In the genomic region with DNA sequence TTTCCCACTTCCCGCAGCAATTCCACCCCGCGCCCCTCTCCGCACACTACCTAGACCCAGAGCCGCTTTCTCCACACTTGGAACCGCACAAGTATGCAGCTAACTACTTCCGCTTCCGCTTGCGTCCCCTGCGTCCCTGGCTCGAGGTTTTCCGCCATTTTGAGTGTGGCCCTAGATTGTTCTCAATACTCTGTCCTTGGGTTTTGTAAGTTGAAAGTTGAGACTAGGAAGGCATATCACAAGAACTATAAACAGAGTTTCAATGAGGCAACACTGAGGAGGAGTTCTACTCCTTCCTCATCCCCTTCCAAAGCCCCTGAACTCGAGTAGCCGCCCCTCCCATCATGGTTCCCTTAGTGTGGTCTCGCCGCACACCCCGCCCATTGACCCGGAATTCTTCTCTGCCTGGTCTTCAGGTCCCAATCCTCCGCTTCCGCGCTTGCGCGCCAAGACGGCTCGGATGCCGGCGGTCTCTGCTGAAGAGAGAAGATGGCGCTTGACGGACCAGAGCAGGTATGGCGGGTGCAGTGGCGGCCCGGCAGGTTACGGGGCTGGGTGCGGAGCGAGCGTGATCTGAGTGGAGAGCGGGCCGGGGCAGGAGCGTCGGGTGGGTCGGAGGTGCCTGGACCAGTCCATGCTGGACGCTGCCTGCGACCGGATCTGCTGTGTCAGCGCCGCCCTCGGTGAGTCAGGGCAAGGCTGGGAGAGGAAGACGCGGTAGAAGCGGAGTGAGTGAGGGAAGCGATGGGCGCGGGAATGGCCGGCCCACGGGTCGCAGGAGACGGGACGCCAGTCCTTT, we compare ENCODE assay signal across 1 cellular context.
A peak's percentile ranks its signal among the peaks of the same experiment; 100 is the strongest.
TF ChIP-seq lines count a peak whose summit lies in the region.

TSS of gene FTSJ3 (minus strand) at position 662 of the 799 bp plus-strand sequence. CDS start 761 bp downstream, outside the sequence.
TSS of gene PSMC5 (plus strand) at position 430 of the 799 bp plus-strand sequence. CDS start at position 490, 60 bp downstream.

TF ChIP-seq in K562, 482 proteins besides CTCF, POLR2A, EP300 and RAD21 (continued from another document and continues in another):
- TF ChIP-seq ZNF592 (IDR thresholded peaks at IDR 0.05) (no peak), VEZF1 (CRISPR knock-in tag; IDR thresholded peaks at IDR 0.05) (peak; percentile 35; the same call in 1 of the 2 replicates), E2F3 (CRISPR knock-in tag; IDR thresholded peaks at IDR 0.05) (peak; percentile 77; the same call in 1 of the 2 replicates), RB1 (IDR thresholded peaks at IDR 0.05; ENCODE audit: low read depth) (peak; percentile 82; the same call in 1 of the 2 replicates), SRF (CRISPR knock-in tag; IDR thresholded peaks at IDR 0.05) (peak in 1 of 2 experiments; percentile 59; a peak in 1 of 4 replicates), NRF1 (conservative IDR thresholded peaks at IDR 0.05 in 1 of 2, IDR thresholded peaks at IDR 0.05 in 1 of 2) (peak; percentile 90 to 92), U2AF1 (optimal IDR thresholded peaks at IDR 0.05; ENCODE audit: low read depth, low read length) (no peak), E2F8 (IDR thresholded peaks at IDR 0.05; ENCODE audit: low read depth, partially characterized antibody) (peak; percentile 95), ZNF589 (CRISPR knock-in tag; IDR thresholded peaks at IDR 0.05; ENCODE audit: low read depth) (no peak), HCFC1 (IDR thresholded peaks at IDR 0.05; ENCODE audit: low read depth, low read length) (peak; percentile 93), MITF (IDR thresholded peaks at IDR 0.05) (no peak), BACH1 (tag; IDR thresholded peaks at IDR 0.05) (peak; percentile 70; the same call in 1 of the 2 replicates), KDM5B (IDR thresholded peaks at IDR 0.05; ENCODE audit: insufficient replicate concordance, low read depth, low read length) (peak; percentile 87), MYC (IDR thresholded peaks at IDR 0.05; ENCODE audit: low read depth, low read length) (peak; percentile 62), MYC (CRISPR knock-in tag; IDR thresholded peaks at IDR 0.05; ENCODE audit: borderline replicate concordance, low read depth) (peak; percentile 84; the same call in 1 of the 2 replicates), DIDO1 (tag; IDR thresholded peaks at IDR 0.05; ENCODE audit: low read depth) (peak; percentile 88)
- TF ChIP-seq, protein P1, sequence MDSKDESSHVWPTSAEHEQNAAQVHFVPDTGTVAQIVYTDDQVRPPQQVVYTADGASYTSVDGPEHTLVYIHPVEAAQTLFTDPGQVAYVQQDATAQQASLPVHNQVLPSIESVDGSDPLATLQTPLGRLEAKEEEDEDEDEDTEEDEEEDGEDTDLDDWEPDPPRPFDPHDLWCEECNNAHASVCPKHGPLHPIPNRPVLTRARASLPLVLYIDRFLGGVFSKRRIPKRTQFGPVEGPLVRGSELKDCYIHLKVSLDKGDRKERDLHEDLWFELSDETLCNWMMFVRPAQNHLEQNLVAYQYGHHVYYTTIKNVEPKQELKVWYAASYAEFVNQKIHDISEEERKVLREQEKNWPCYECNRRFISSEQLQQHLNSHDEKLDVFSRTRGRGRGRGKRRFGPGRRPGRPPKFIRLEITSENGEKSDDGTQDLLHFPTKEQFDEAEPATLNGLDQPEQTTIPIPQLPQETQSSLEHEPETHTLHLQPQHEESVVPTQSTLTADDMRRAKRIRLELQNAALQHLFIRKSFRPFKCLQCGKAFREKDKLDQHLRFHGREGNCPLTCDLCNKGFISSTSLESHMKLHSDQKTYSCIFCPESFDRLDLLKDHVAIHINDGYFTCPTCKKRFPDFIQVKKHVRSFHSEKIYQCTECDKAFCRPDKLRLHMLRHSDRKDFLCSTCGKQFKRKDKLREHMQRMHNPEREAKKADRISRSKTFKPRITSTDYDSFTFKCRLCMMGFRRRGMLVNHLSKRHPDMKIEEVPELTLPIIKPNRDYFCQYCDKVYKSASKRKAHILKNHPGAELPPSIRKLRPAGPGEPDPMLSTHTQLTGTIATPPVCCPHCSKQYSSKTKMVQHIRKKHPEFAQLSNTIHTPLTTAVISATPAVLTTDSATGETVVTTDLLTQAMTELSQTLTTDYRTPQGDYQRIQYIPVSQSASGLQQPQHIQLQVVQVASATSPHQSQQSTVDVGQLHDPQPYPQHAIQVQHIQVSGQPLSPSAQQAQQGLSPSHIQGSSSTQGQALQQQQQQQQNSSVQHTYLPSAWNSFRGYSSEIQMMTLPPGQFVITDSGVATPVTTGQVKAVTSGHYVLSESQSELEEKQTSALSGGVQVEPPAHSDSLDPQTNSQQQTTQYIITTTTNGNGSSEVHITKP (IDR thresholded peaks at IDR 0.05; ENCODE audit: partially characterized antibody) = peak; percentile 66
- TF ChIP-seq, protein P2, sequence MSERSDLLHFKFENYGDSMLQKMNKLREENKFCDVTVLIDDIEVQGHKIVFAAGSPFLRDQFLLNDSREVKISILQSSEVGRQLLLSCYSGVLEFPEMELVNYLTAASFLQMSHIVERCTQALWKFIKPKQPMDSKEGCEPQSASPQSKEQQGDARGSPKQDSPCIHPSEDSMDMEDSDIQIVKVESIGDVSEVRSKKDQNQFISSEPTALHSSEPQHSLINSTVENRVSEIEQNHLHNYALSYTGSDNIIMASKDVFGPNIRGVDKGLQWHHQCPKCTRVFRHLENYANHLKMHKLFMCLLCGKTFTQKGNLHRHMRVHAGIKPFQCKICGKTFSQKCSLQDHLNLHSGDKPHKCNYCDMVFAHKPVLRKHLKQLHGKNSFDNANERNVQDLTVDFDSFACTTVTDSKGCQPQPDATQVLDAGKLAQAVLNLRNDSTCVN (CRISPR knock-in tag; IDR thresholded peaks at IDR 0.05) = 0 out of 2 replicates have a peak, but pooled peaks have one; percentile 68
- TF ChIP-seq, protein P3, sequence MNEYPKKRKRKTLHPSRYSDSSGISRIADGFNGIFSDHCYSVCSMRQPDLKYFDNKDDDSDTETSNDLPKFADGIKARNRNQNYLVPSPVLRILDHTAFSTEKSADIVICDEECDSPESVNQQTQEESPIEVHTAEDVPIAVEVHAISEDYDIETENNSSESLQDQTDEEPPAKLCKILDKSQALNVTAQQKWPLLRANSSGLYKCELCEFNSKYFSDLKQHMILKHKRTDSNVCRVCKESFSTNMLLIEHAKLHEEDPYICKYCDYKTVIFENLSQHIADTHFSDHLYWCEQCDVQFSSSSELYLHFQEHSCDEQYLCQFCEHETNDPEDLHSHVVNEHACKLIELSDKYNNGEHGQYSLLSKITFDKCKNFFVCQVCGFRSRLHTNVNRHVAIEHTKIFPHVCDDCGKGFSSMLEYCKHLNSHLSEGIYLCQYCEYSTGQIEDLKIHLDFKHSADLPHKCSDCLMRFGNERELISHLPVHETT (CRISPR knock-in tag; conservative IDR thresholded peaks at IDR 0.05 in 1 of 2, IDR thresholded peaks at IDR 0.05 in 1 of 2) = 0 out of 4 replicates have a peak, but pooled peaks of 1 of the 2 experiments have one; percentile 58
- TF ChIP-seq, protein P4, sequence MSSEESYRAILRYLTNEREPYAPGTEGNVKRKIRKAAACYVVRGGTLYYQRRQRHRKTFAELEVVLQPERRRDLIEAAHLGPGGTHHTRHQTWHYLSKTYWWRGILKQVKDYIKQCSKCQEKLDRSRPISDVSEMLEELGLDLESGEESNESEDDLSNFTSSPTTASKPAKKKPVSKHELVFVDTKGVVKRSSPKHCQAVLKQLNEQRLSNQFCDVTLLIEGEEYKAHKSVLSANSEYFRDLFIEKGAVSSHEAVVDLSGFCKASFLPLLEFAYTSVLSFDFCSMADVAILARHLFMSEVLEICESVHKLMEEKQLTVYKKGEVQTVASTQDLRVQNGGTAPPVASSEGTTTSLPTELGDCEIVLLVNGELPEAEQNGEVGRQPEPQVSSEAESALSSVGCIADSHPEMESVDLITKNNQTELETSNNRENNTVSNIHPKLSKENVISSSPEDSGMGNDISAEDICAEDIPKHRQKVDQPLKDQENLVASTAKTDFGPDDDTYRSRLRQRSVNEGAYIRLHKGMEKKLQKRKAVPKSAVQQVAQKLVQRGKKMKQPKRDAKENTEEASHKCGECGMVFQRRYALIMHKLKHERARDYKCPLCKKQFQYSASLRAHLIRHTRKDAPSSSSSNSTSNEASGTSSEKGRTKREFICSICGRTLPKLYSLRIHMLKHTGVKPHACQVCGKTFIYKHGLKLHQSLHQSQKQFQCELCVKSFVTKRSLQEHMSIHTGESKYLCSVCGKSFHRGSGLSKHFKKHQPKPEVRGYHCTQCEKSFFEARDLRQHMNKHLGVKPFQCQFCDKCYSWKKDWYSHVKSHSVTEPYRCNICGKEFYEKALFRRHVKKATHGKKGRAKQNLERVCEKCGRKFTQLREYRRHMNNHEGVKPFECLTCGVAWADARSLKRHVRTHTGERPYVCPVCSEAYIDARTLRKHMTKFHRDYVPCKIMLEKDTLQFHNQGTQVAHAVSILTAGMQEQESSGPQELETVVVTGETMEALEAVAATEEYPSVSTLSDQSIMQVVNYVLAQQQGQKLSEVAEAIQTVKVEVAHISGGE (CRISPR knock-in tag; IDR thresholded peaks at IDR 0.05) = peak; percentile 64 to 93 (median 75); a peak in 4 of 6 replicates
- TF ChIP-seq, protein P5, sequence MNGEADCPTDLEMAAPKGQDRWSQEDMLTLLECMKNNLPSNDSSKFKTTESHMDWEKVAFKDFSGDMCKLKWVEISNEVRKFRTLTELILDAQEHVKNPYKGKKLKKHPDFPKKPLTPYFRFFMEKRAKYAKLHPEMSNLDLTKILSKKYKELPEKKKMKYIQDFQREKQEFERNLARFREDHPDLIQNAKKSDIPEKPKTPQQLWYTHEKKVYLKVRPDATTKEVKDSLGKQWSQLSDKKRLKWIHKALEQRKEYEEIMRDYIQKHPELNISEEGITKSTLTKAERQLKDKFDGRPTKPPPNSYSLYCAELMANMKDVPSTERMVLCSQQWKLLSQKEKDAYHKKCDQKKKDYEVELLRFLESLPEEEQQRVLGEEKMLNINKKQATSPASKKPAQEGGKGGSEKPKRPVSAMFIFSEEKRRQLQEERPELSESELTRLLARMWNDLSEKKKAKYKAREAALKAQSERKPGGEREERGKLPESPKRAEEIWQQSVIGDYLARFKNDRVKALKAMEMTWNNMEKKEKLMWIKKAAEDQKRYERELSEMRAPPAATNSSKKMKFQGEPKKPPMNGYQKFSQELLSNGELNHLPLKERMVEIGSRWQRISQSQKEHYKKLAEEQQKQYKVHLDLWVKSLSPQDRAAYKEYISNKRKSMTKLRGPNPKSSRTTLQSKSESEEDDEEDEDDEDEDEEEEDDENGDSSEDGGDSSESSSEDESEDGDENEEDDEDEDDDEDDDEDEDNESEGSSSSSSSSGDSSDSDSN (IDR thresholded peaks at IDR 0.05; ENCODE audit: borderline replicate concordance in 1 of 2, low read depth in 2 of 2, low read length in 2 of 2) = peak; percentile 60 to 96; a peak in 3 of 4 replicates
